In genomic region chr7:139436806-139437205, GRCh38 we compare ENCODE assay signal across 8 cellular contexts. TPM values are rescaled to one million over a fixed set of nuclear protein-coding genes. Genes with fewer than 3 reads are reported as not detected.
"Had no signal": no experiment of that assay in that cellular context is flagged by ENCODE, and none has a peak within 500 bp of the region (broad histone marks: within the 10 kb centered on the region; RNA-seq: fewer than 3 reads in every experiment).

No MANE protein-coding gene starts in this region.

- H3K4me3 ChIP-seq: K562 had no signal

- ATAC-seq: HepG2, K562 had no signal

- H3K4me3 Mint-ChIP-seq: IgD-negative memory B cell had no signal

- H3K27ac ChIP-seq: HL-60 had no signal

- H3K9me3 Mint-ChIP-seq: IgD-negative memory B cell had no signal

- DNase-seq: IMR-90, KBM-7 had no signal

- H3K27me3 Mint-ChIP-seq: IgD-negative memory B cell had no signal

- H3K27ac Mint-ChIP-seq: IgD-negative memory B cell had no signal

- H3K36me3 Mint-ChIP-seq: IgD-negative memory B cell had no signal

RNA-seq across cellular contexts. Expression of gene KLRG2, which starts 46.7 kb away (rescaled TPM):
- total RNA-seq: HepG2, HT-29, HT1080, K562 had no signal
- polyA plus RNA-seq: HepG2, IgD-negative memory B cell, K562 had no signal
